In genomic region chr21:15051652-15052554, GRCh38 we compare ENCODE assay signal across 8 cellular contexts. TPM values are rescaled to one million over a fixed set of nuclear protein-coding genes. Genes with fewer than 3 reads are reported as not detected.
DNase-seq lines count a peak whose midpoint lies in the region; ATAC-seq, FAIRE-seq and TF ChIP-seq lines count a peak whose summit lies in the region.

No MANE protein-coding gene starts in this region.

- no peak overlapping the region for H3K18ac ChIP-seq in neuronal stem cell (ENCODE audit: low read length)

- H3K9me3 ChIP-seq in cardiac muscle cell (ENCODE audit: low read depth) (no peaks in the 10 kb centered on the region), right atrium auricular region (no peaks in the 10 kb centered on the region), neuronal stem cell (replicated peaks in 1 of 2; ENCODE audit: control insufficient read depth in 2 of 2, insufficient read depth in 1 of 2, low read depth in 1 of 2, low read length in 2 of 2) (peaks cover 0 to 18% of the 10 kb centered on the region in 2 donors), tibial artery (no peaks in the 10 kb centered on the region)

- H4K8ac ChIP-seq in neuronal stem cell (ENCODE audit: low read depth, low read length) = no peak overlapping the region

- no peak overlapping the region for H3K23ac ChIP-seq in neuronal stem cell (ENCODE audit: low read depth, low read length, poor library complexity)

- H3K27ac ChIP-seq in cardiac muscle cell = peak overlapping the region; percentile 7
- H3K27ac ChIP-seq in right atrium auricular region = no peak overlapping the region
- peak overlapping the region; percentile 17 for H3K27ac ChIP-seq in neuronal stem cell (replicated peaks; ENCODE audit: low read length)
- no peak overlapping the region for H3K27ac ChIP-seq in tibial artery

- no peak overlapping the region for H2BK12ac ChIP-seq in neuronal stem cell (ENCODE audit: low read length)

- H3K4me3 ChIP-seq in cardiac muscle cell (no peak overlapping the region), right atrium auricular region (no peak overlapping the region), neuronal stem cell (ENCODE audit: low read length in 2 of 2) (no peak overlapping the region), tibial artery (no peak overlapping the region)

- DNase-seq in cardiac muscle cell (ENCODE audit: low read depth in 1 of 2, low spot score in 1 of 2) = peak; percentile 26 to 53
- no peak for DNase-seq in right atrium auricular region (ENCODE audit: low spot score)
- peak; percentile 70 for DNase-seq in amniotic epithelial cell (ENCODE audit: low read depth)
- no peak for DNase-seq in neuronal stem cell (ENCODE audit: low spot score)
- no peak for DNase-seq in tibial artery
- DNase-seq in HTR-8/SVneo (ENCODE audit: insufficient read length, low spot score) = no peak
- no peak for DNase-seq in ureter (ENCODE audit: low spot score)

- FAIRE-seq in HTR-8/SVneo (lab: Jason Lieb, UNC) = no peak

- H2AFZ ChIP-seq in neuronal stem cell (ENCODE audit: low read length) = no peak overlapping the region

- TF ChIP-seq CTCF in cardiac muscle cell (IDR thresholded peaks at IDR 0.05; ENCODE audit: low read depth, low read length) = no peak
- no peak for TF ChIP-seq CTCF in right atrium auricular region (IDR thresholded peaks at IDR 0.05)
- TF ChIP-seq CTCF in tibial artery (IDR thresholded peaks at IDR 0.05) = no peak

- H3K9ac ChIP-seq in neuronal stem cell (ENCODE audit: low read depth, low read length, poor library complexity) = no peak overlapping the region

- WGBS in neuronal stem cell (ENCODE audit: extremely low coverage in 2 of 2, insufficient read length in 2 of 2, insufficient replicate concordance in 1 of 2), 2 donors = no CpG with 5 or more reads among the region's 9 CpGs

- H2AK5ac ChIP-seq in neuronal stem cell (ENCODE audit: low read depth, low read length) = no peak overlapping the region

- peaks cover 27% of the 10 kb centered on the region for H3K4me1 ChIP-seq in cardiac muscle cell (ENCODE audit: low read depth)
- peaks cover 0 to 57% of the 10 kb centered on the region in 2 donors for H3K4me1 ChIP-seq in right atrium auricular region
- H3K4me1 ChIP-seq in neuronal stem cell (ENCODE audit: control insufficient read depth in 2 of 2, insufficient read depth in 1 of 2, low read depth in 1 of 2, low read length in 2 of 2) = peaks cover 0 to 23% of the 10 kb centered on the region in 2 donors
- peaks cover 0 to 79% (median 8%) of the 10 kb centered on the region in 4 donors for H3K4me1 ChIP-seq in tibial artery

- H3K4me2 ChIP-seq in neuronal stem cell (ENCODE audit: insufficient read depth, low read length, poor library complexity, severe bottlenecking) = no peak overlapping the region

- no peak overlapping the region for H2BK5ac ChIP-seq in neuronal stem cell (ENCODE audit: low read length)

- H3K27me3 ChIP-seq in cardiac muscle cell (no peaks in the 10 kb centered on the region), right atrium auricular region (no peaks in the 10 kb centered on the region), neuronal stem cell (ENCODE audit: control insufficient read depth in 3 of 3, insufficient read depth in 3 of 3, low read depth in 1 of 3, low read length in 3 of 3) (no peaks in the 10 kb centered on the region), tibial artery (no peaks in the 10 kb centered on the region)

- no peaks in the 10 kb centered on the region for H3K36me3 ChIP-seq in cardiac muscle cell
- no peaks in the 10 kb centered on the region for H3K36me3 ChIP-seq in right atrium auricular region
- H3K36me3 ChIP-seq in neuronal stem cell (replicated peaks in 1 of 2; ENCODE audit: control insufficient read depth in 2 of 2, insufficient read depth in 2 of 2, low read length in 2 of 2) = peaks cover 2 to 4% of the 10 kb centered on the region in 2 donors
- no peaks in the 10 kb centered on the region for H3K36me3 ChIP-seq in tibial artery

- H3K14ac ChIP-seq in neuronal stem cell (ENCODE audit: low read length) = no peak overlapping the region

- H3K4ac ChIP-seq in neuronal stem cell (ENCODE audit: low read length) = no peak overlapping the region

- H4K91ac ChIP-seq in neuronal stem cell (ENCODE audit: low read depth, low read length, poor library complexity) = no peak overlapping the region

- no peak overlapping the region for H2BK120ac ChIP-seq in neuronal stem cell (ENCODE audit: low read depth, low read length)

- intact Hi-C loops in tibial artery (cut with DNase I; ENCODE audit: low total_unique reads) = loop anchor here (10.0 kb wide), 1 partner anchor 433 kb away; no protein-coding TSS in a partner anchor

- peak; percentile 64 for ATAC-seq in HG03342 (IDR thresholded peaks at IDR 0.05; ENCODE audit: unreplicated experiment)

- H3K79me1 ChIP-seq in neuronal stem cell (ENCODE audit: low read depth, low read length) = no peaks in the 10 kb centered on the region

- no peak overlapping the region for H2BK15ac ChIP-seq in neuronal stem cell (ENCODE audit: low read length)

RNA-seq across cellular contexts. Expression of gene NRIP1, which starts 12.9 kb away (rescaled TPM):
- total RNA-seq in cardiac muscle cell (10.1 and 16.8 TPM in 2 replicates), right atrium auricular region (10 to 100 TPM; 15.5 to 16.0 TPM), ureter (45.5 TPM)
- 9.1 and 12.9 TPM in 2 replicates for polyA plus RNA-seq in cardiac muscle cell
- 37.9 TPM for polyA plus RNA-seq in neuronal stem cell (2013, experiment 1 of 2)
- polyA plus RNA-seq in neuronal stem cell (2013, experiment 2 of 2) = 39.2 TPM

Comparison
In these comparisons a context has a peak if more than half of its experiments do, and no peak if none do; other contexts are left out.
1. DNase-seq: peak in cardiac muscle cell (2 of 2) and amniotic epithelial cell (single experiment); none in right atrium auricular region (single experiment), neuronal stem cell (single experiment), tibial artery (0 of 2), HTR-8/SVneo (single experiment) and ureter (single experiment).
2. H3K27ac ChIP-seq: peak in cardiac muscle cell (single experiment) and neuronal stem cell (single experiment); none in right atrium auricular region (0 of 2) and tibial artery (0 of 2).